1 cellular context compared by ENCODE assay signal in genomic region chr15:88649753-88650551, GRCh38.
TF ChIP-seq lines count a peak whose summit lies in the region.

No MANE protein-coding gene starts in this region.

TF ChIP-seq in GM23338, 12 proteins besides CTCF, POLR2A, EP300 and RAD21 (continued from another document):
- TF ChIP-seq ETS1 (IDR thresholded peaks at IDR 0.05) (no peak), ZNF462 (CRISPR knock-in tag; IDR thresholded peaks at IDR 0.05) (no peak), CREB1 (CRISPR knock-in tag; IDR thresholded peaks at IDR 0.05; ENCODE audit: low read depth) (no peak), ZNF331 (CRISPR knock-in tag; IDR thresholded peaks at IDR 0.05; ENCODE audit: low read depth) (no peak), EZH2phosphoT487 (IDR thresholded peaks at IDR 0.05; ENCODE audit: unreplicated experiment) (no peak), ZNF114 (CRISPR knock-in tag; IDR thresholded peaks at IDR 0.05) (no peak)
TF ChIP-seq in GM23338: peak in this region for 0.
